ENCODE assay signal across 12 cellular contexts in the genomic region with DNA sequence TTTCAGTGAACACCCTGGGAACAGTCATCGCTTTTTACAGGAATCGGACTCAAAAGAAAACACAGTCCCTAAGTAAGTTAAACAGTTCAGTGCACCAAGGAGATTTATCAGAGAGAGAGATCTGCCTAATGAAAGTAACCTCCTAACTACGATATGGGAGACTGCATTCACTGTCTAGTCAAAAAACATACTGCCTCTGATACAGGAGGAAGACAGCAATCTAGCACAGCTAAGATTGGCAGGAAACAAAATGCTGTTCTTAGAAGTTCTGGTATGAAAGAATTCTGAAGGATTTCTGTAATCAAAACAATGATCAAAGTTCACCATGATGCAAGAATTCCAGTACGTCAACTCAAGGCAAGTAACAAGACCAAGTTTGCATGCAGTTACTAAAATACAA.
DNase-seq lines count a peak whose midpoint lies in the region; ATAC-seq and TF ChIP-seq lines count a peak whose summit lies in the region.
"Had no signal": no experiment of that assay in that cellular context is flagged by ENCODE, and none has a peak within 500 bp of the region (broad histone marks: within the 10 kb centered on the region; RNA-seq: fewer than 3 reads in every experiment).

No MANE protein-coding gene starts in this region.

- H3K4me2 ChIP-seq in osteoblast (ENCODE audit: insufficient read depth, low read length), result peak overlapping the region; percentile 43

- TF ChIP-seq CTCF in CD4-positive, alpha-beta T cell (IDR thresholded peaks at IDR 0.05), result no peak
- TF ChIP-seq CTCF in VCaP (conservative IDR thresholded peaks at IDR 0.05), result no peak
- TF ChIP-seq CTCF in fibroblast of mammary gland (conservative IDR thresholded peaks at IDR 0.05; ENCODE audit: control insufficient read depth, insufficient read depth, low read depth, low read length), result no peak
- no peak for TF ChIP-seq CTCF in osteoblast (IDR thresholded peaks at IDR 0.05; ENCODE audit: extremely low read depth, low read depth, low read length)

- peaks cover 15% of the 10 kb centered on the region for H3K4me1 ChIP-seq in osteoblast (ENCODE audit: insufficient read depth, low read length)

- H3K9me3 Mint-ChIP-seq in CD4-positive, alpha-beta T cell, result no peaks in the 10 kb centered on the region

- H3K4me3 Mint-ChIP-seq in CD4-positive, alpha-beta T cell, result peak overlapping the region; percentile 76
- H3K4me3 Mint-ChIP-seq: B cell had no signal

- H3K27ac ChIP-seq in CD4-positive, alpha-beta T cell (ENCODE audit: low read depth, low read length), result no peak overlapping the region
- H3K27ac ChIP-seq in VCaP (peak overlapping the region; percentile 24), osteoblast (ENCODE audit: low read depth, low read length) (peak overlapping the region; percentile 13)

- peak; percentile 94 for ATAC-seq in CD4-positive, alpha-beta T cell (ENCODE audit: poor library complexity)
- ATAC-seq in GM21381 (IDR thresholded peaks at IDR 0.05; ENCODE audit: unreplicated experiment), result no peak
- ATAC-seq in HG02642 (IDR thresholded peaks at IDR 0.05; ENCODE audit: poor library complexity, unreplicated experiment), result no peak

- H3K4me1 Mint-ChIP-seq in CD4-positive, alpha-beta T cell (ENCODE audit: low read depth), result peaks cover 35% of the 10 kb centered on the region

- H3K79me2 ChIP-seq in osteoblast (ENCODE audit: insufficient read depth, low read length), result no peaks in the 10 kb centered on the region

- H3K36me3 Mint-ChIP-seq in CD4-positive, alpha-beta T cell (ENCODE audit: low read depth), result no peaks in the 10 kb centered on the region

- no peaks in the 10 kb centered on the region for H3K9me3 ChIP-seq in CD4-positive, alpha-beta T cell (ENCODE audit: control insufficient read depth, low read length)
- no peaks in the 10 kb centered on the region for H3K9me3 ChIP-seq in osteoblast (ENCODE audit: low read depth, low read length)

- H3K27me3 Mint-ChIP-seq in CD4-positive, alpha-beta T cell, result peaks cover 6% of the 10 kb centered on the region

- no peaks in the 10 kb centered on the region for H3K36me3 ChIP-seq in osteoblast (ENCODE audit: insufficient read depth, low read length)

- H3K4me3 ChIP-seq in fibroblast of mammary gland (ENCODE audit: control insufficient read depth, low read depth, low read length) (no peak overlapping the region), osteoblast (ENCODE audit: insufficient read depth, low read length) (no peak overlapping the region)

- CTCF ChIA-PET in CD4-positive, alpha-beta T cell (lab: Charles Lee), result interaction anchor here (0.9 to 1.7 kb wide), 3 partner anchors 10 to 32 kb away, joined by 3 to 4 read pairs (median 4); no protein-coding TSS in a partner anchor

- H4K20me1 ChIP-seq in osteoblast (ENCODE audit: insufficient read depth, low read length), result no peaks in the 10 kb centered on the region

- H2AFZ ChIP-seq in osteoblast (ENCODE audit: low read length), result peak overlapping the region; percentile 45

- POLR2A ChIA-PET in CD4-positive, alpha-beta T cell (lab: Charles Lee), result interaction anchor here (0.8 to 1.8 kb wide), 3 partner anchors 9 to 90 kb away, joined by 3 to 6 read pairs (median 5); no protein-coding TSS in a partner anchor

- no peak for DNase-seq in CD4-positive, alpha-beta T cell
- DNase-seq in fibroblast of mammary gland (ENCODE audit: low read depth), result peak; percentile 53
- DNase-seq in osteoblast (ENCODE audit: insufficient read length, low spot score, missing footprints), result no peak
- no peak for DNase-seq in ecto neural progenitor cell (ENCODE audit: low spot score)
- DNase-seq in T1000 (lab: John Stamatoyannopoulos, UW), result no peak
- DNase-seq: activated CD4-positive, CD25-positive, alpha-beta regulatory T cell treated with anti-CD3 and anti-CD28 coated beads, Interleukin-2, amount 50 U/mL, for 72 hours; effector memory CD4-positive, alpha-beta T cell; NCI-H69 had no signal

- intact Hi-C loops in CD4-positive, alpha-beta T cell (cut with DNase I, micrococcal nuclease), result no loop called here

- H3K27ac Mint-ChIP-seq in CD4-positive, alpha-beta T cell, result peak overlapping the region; percentile 81
- H3K27ac Mint-ChIP-seq: B cell had no signal

- H3K27me3 ChIP-seq in CD4-positive, alpha-beta T cell (ENCODE audit: control insufficient read depth, insufficient read depth, low read length), result no peaks in the 10 kb centered on the region
- no peaks in the 10 kb centered on the region for H3K27me3 ChIP-seq in osteoblast (ENCODE audit: insufficient read depth, low read length)
